In genomic region chr10:29791773-29792172, GRCh38 we compare ENCODE assay signal across 25 cellular contexts.
"Had no signal": no experiment of that assay in that cellular context is flagged by ENCODE, and none has a peak within 500 bp of the region (broad histone marks: within the 10 kb centered on the region; RNA-seq: fewer than 3 reads in every experiment).

No MANE protein-coding gene starts in this region.

- H3K9me3 Mint-ChIP-seq: activated CD4-positive, alpha-beta T cell treated with anti-CD3 and anti-CD28 coated beads, Interleukin-2, amount 10 ng/mL, durations not matched to agents 24 days and 14 days; activated CD8-positive, alpha-beta T cell treated with anti-CD3 and anti-CD28 coated beads for 36 hours; activated T-helper 2 cell treated with anti-CD3 and anti-CD28 coated beads, Interferon-gamma antibody, Interleukin-2, Interleukin-4, amounts not matched to agents 10 μg/mL and 5 μg/mL and 100 μg/mL, durations not matched to agents 14 hours and 24 hours and 36 hours; central memory CD8-positive, alpha-beta T cell; endodermal cell; stimulated activated effector memory CD8-positive, alpha-beta T cell treated with anti-CD3 and anti-CD28 coated beads, Interleukin-12 subunit alpha, Interleukin-12 subunit beta, amount 100 ng/mL, for 72 hours had no signal

- H3K36me3 ChIP-seq: colonic mucosa, neural progenitor cell, right lobe of liver, vagina had no signal

- ATAC-seq: activated CD8-positive, alpha-beta T cell treated with anti-CD3 and anti-CD28 coated beads for 36 hours; left ventricle myocardium superior; naive thymus-derived CD4-positive, alpha-beta T cell; right lobe of liver; stimulated activated effector memory CD8-positive, alpha-beta T cell treated with anti-CD3 and anti-CD28 coated beads, Interleukin-12 subunit alpha, Interleukin-12 subunit beta, amount 100 ng/mL, for 72 hours had no signal

- H3K27ac Mint-ChIP-seq: activated CD4-positive, alpha-beta T cell treated with anti-CD3 and anti-CD28 coated beads, Interleukin-2, amount 10 ng/mL, durations not matched to agents 24 days and 14 days; activated CD8-positive, alpha-beta T cell treated with anti-CD3 and anti-CD28 coated beads for 36 hours; activated naive CD8-positive, alpha-beta T cell treated with anti-CD3 and anti-CD28 coated beads, Interleukin-2, amount 10 ng/mL, durations not matched to agents 7 days and 5 days; activated T-helper 2 cell treated with anti-CD3 and anti-CD28 coated beads, Interferon-gamma antibody, Interleukin-2, Interleukin-4, amounts not matched to agents 10 μg/mL and 5 μg/mL and 100 μg/mL, durations not matched to agents 14 hours and 24 hours and 36 hours; brain; endodermal cell; memory B cell; neural progenitor cell; stimulated activated effector memory CD8-positive, alpha-beta T cell treated with anti-CD3 and anti-CD28 coated beads, Interleukin-12 subunit alpha, Interleukin-12 subunit beta, amount 100 ng/mL, for 72 hours had no signal

- H3K4me1 ChIP-seq: neural progenitor cell, right lobe of liver had no signal

- DNase-seq: activated CD4-positive, alpha-beta T cell treated with anti-CD3 and anti-CD28 coated beads, Interleukin-2, amount 10 ng/mL, durations not matched to agents 24 days and 14 days; activated CD4-positive, CD25-positive, alpha-beta regulatory T cell; activated CD8-positive, alpha-beta T cell treated with anti-CD3 and anti-CD28 coated beads for 36 hours; activated naive CD4-positive, alpha-beta T cell treated with Interleukin-2 at 50 U/mL for 16 hours; activated naive CD8-positive, alpha-beta T cell treated with anti-CD3 and anti-CD28 coated beads, Interleukin-2, amount 10 ng/mL, durations not matched to agents 7 days and 5 days; activated T-cell treated with anti-CD3 and anti-CD28 coated beads, Interleukin-2, amount 50 U/mL, for 1 hour; amygdala; colonic mucosa; endodermal cell; head of caudate nucleus; kidney glomerular epithelial cell; left ventricle myocardium superior; naive thymus-derived CD4-positive, alpha-beta T cell; right lobe of liver; stimulated activated CD4-positive, alpha-beta T cell treated with anti-CD3 and anti-CD28 coated beads, Interleukin-4, amount 100 ng/mL, for 24 hours; SW 1271 had no signal

- H3K36me3 Mint-ChIP-seq: activated naive CD8-positive, alpha-beta T cell treated with anti-CD3 and anti-CD28 coated beads, Interleukin-2, amount 10 ng/mL, durations not matched to agents 7 days and 5 days; brain; memory B cell; neural progenitor cell; stimulated activated effector memory CD8-positive, alpha-beta T cell treated with anti-CD3 and anti-CD28 coated beads, Interleukin-12 subunit alpha, Interleukin-12 subunit beta, amount 100 ng/mL, for 72 hours had no signal

- H3K27me3 Mint-ChIP-seq: activated CD8-positive, alpha-beta T cell treated with anti-CD3 and anti-CD28 coated beads for 36 hours; memory B cell had no signal

- H3K4me1 Mint-ChIP-seq: activated CD4-positive, alpha-beta T cell treated with anti-CD3 and anti-CD28 coated beads, Interleukin-2, amount 10 ng/mL, durations not matched to agents 24 days and 14 days; activated naive CD8-positive, alpha-beta T cell treated with anti-CD3 and anti-CD28 coated beads, Interleukin-2, amount 10 ng/mL, durations not matched to agents 7 days and 5 days; brain; central memory CD8-positive, alpha-beta T cell; endodermal cell; memory B cell; naive thymus-derived CD4-positive, alpha-beta T cell; neural progenitor cell; stimulated activated effector memory CD8-positive, alpha-beta T cell treated with anti-CD3 and anti-CD28 coated beads, Interleukin-12 subunit alpha, Interleukin-12 subunit beta, amount 100 ng/mL, for 72 hours had no signal

- H3K27ac ChIP-seq: colonic mucosa, epithelial cell of prostate, neural progenitor cell, right lobe of liver, vagina had no signal

- H3K4me3 ChIP-seq: colonic mucosa, neural progenitor cell, right lobe of liver, smooth muscle cell, vagina had no signal

- H3K27me3 ChIP-seq: colonic mucosa, neural progenitor cell, right lobe of liver, vagina had no signal

- H3K4me3 Mint-ChIP-seq: activated CD4-positive, alpha-beta T cell treated with anti-CD3 and anti-CD28 coated beads, Interleukin-2, amount 10 ng/mL, durations not matched to agents 24 days and 14 days; activated CD8-positive, alpha-beta T cell treated with anti-CD3 and anti-CD28 coated beads for 36 hours; activated naive CD8-positive, alpha-beta T cell treated with anti-CD3 and anti-CD28 coated beads, Interleukin-2, amount 10 ng/mL, durations not matched to agents 7 days and 5 days; brain; central memory CD8-positive, alpha-beta T cell; endodermal cell; memory B cell; naive thymus-derived CD4-positive, alpha-beta T cell; neural progenitor cell; stimulated activated effector memory CD8-positive, alpha-beta T cell treated with anti-CD3 and anti-CD28 coated beads, Interleukin-12 subunit alpha, Interleukin-12 subunit beta, amount 100 ng/mL, for 72 hours had no signal

- H3K9ac ChIP-seq: neural progenitor cell had no signal

- H3K9me3 ChIP-seq: colonic mucosa, right lobe of liver, vagina had no signal
